Comparison of ENCODE assay signal across 8 cellular contexts in the genomic region with DNA sequence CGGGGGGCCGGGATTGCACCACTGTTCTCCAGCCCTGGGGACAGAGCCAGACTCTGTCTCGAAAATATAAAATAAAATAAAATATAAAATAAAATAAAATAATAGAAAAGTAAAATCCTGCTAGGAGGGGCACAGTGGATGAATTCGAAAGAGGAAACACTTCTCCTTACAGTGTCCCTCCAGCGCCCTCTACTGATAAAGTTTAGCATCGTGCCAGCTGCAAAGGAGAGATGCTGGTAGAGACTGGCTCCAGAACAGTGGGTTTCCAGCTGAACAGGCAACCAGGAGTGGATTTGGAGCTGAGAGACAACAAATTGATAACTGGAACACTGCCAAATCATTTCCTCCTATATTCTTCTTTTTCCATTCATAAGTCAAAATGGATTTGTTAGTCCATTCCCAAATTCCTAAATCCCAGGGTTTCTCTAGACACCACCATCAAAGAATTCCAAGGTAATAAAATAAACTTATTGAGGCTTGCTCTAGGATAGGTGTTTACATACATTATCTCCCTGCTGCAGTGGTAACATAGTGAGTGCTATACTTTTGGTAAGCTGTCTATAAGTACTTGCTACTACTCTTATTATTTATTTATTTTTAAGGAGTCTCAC. TPM values are rescaled to one million over a fixed set of nuclear protein-coding genes. Genes with fewer than 3 reads are reported as not detected.
DNase-seq lines count a peak whose midpoint lies in the region; ATAC-seq and TF ChIP-seq lines count a peak whose summit lies in the region.

No MANE protein-coding gene starts in this region.

- peak; percentile 59 to 76 for ATAC-seq in naive B cell (ENCODE audit: low read depth in 2 of 2)
- peak; percentile 66 for ATAC-seq in stimulated activated effector memory CD8-positive, alpha-beta T cell treated with anti-CD3 and anti-CD28 coated beads, Interleukin-12 subunit alpha, Interleukin-12 subunit beta, amount 100 ng/mL, for 72 hours

- peak; percentile 94 for TF ChIP-seq CTCF in BE2C (IDR thresholded peaks at IDR 0.05; ENCODE audit: low read depth, low read length)
- TF ChIP-seq CTCF in endothelial cell (IDR thresholded peaks at IDR 0.05; ENCODE audit: unreplicated experiment), result peak; percentile 71

- H3K36me3 ChIP-seq in BE2C, result no peaks in the 10 kb centered on the region

- peak; percentile 85 for DNase-seq in BE2C
- DNase-seq in GM19240 (ENCODE audit: insufficient read length, low spot score), result peak; percentile 5
- peak; percentile 47 for DNase-seq in HS-5 (ENCODE audit: low read depth)
- peak; percentile 2 for DNase-seq in NOMO-1 treated with dmso at 0.1 percent for 144 hours (lab: John Stamatoyannopoulos, UW; ENCODE audit: unreplicated experiment)
- peak; percentile 31 to 50 (median 35) for DNase-seq in activated CD8-positive, alpha-beta memory T cell treated with anti-CD3 and anti-CD28 coated beads for 48 hours (ENCODE audit: low read depth in 2 of 3, low spot score in 2 of 3)
- DNase-seq in endothelial cell (ENCODE audit: low spot score), result peak; percentile 83
- DNase-seq in naive B cell, result peak; percentile 59
- peak; percentile 65 to 86 for DNase-seq in stimulated activated effector memory CD8-positive, alpha-beta T cell treated with anti-CD3 and anti-CD28 coated beads, Interleukin-12 subunit alpha, Interleukin-12 subunit beta, amount 100 ng/mL, for 72 hours (ENCODE audit: low spot score in 2 of 2)

- H3K9me3 Mint-ChIP-seq in endothelial cell (ENCODE audit: unreplicated experiment), result no peaks in the 10 kb centered on the region
- H3K9me3 Mint-ChIP-seq in naive B cell, result no peaks in the 10 kb centered on the region
- H3K9me3 Mint-ChIP-seq in stimulated activated effector memory CD8-positive, alpha-beta T cell treated with anti-CD3 and anti-CD28 coated beads, Interleukin-12 subunit alpha, Interleukin-12 subunit beta, amount 100 ng/mL, for 72 hours, result no peaks in the 10 kb centered on the region

- no peak overlapping the region for H3K27ac Mint-ChIP-seq in endothelial cell (ENCODE audit: unreplicated experiment)
- no peak overlapping the region for H3K27ac Mint-ChIP-seq in naive B cell
- H3K27ac Mint-ChIP-seq in stimulated activated effector memory CD8-positive, alpha-beta T cell treated with anti-CD3 and anti-CD28 coated beads, Interleukin-12 subunit alpha, Interleukin-12 subunit beta, amount 100 ng/mL, for 72 hours, result no peak overlapping the region

- H3K4me1 ChIP-seq in BE2C, result no peaks in the 10 kb centered on the region

- no peaks in the 10 kb centered on the region for H3K9me3 ChIP-seq in BE2C

- H3K27me3 ChIP-seq in BE2C, result peaks cover under 1% of the 10 kb centered on the region

- 0 out of 2 replicates have a peak overlapping the region, but pooled peaks have one; percentile 15 for H3K4me3 ChIP-seq in BE2C (ENCODE audit: low read depth, low read length)

- peaks cover 12% of the 10 kb centered on the region for H3K4me1 Mint-ChIP-seq in endothelial cell (ENCODE audit: unreplicated experiment)
- peaks cover 0 to 6% (median 5%) of the 10 kb centered on the region in 3 donors for H3K4me1 Mint-ChIP-seq in naive B cell
- no peaks in the 10 kb centered on the region for H3K4me1 Mint-ChIP-seq in stimulated activated effector memory CD8-positive, alpha-beta T cell treated with anti-CD3 and anti-CD28 coated beads, Interleukin-12 subunit alpha, Interleukin-12 subunit beta, amount 100 ng/mL, for 72 hours

- no peaks in the 10 kb centered on the region for H3K27me3 Mint-ChIP-seq in endothelial cell (ENCODE audit: unreplicated experiment)
- H3K27me3 Mint-ChIP-seq in naive B cell, result peaks cover 27 to 38% (median 28%) of the 10 kb centered on the region in 3 donors

- H3K4me3 Mint-ChIP-seq in endothelial cell (ENCODE audit: unreplicated experiment) (no peak overlapping the region), naive B cell (no peak overlapping the region)
- no peak overlapping the region for H3K4me3 Mint-ChIP-seq in stimulated activated effector memory CD8-positive, alpha-beta T cell treated with anti-CD3 and anti-CD28 coated beads, Interleukin-12 subunit alpha, Interleukin-12 subunit beta, amount 100 ng/mL, for 72 hours

- H3K36me3 Mint-ChIP-seq in endothelial cell (ENCODE audit: low read depth, unreplicated experiment) (no peaks in the 10 kb centered on the region), naive B cell (no peaks in the 10 kb centered on the region)
- no peaks in the 10 kb centered on the region for H3K36me3 Mint-ChIP-seq in stimulated activated effector memory CD8-positive, alpha-beta T cell treated with anti-CD3 and anti-CD28 coated beads, Interleukin-12 subunit alpha, Interleukin-12 subunit beta, amount 100 ng/mL, for 72 hours

RNA-seq across cellular contexts. Expression of a gene that starts 31.7 kb away (rescaled TPM):
- 63.0 TPM for polyA plus RNA-seq in BE2C (2012; ENCODE audit: insufficient read depth, insufficient read length, low read depth)
- total RNA-seq in endothelial cell (ENCODE audit: unreplicated experiment), result 40.0 TPM
- polyA plus RNA-seq in naive B cell (ENCODE audit: low read depth in 6 of 6), result 100 to 1,000 TPM in 1 of 6 donors, 10 to 100 TPM in 5; 64.4 to 100 (median 76.7) TPM

RNA-seq across cellular contexts. Expression of a gene that starts 32.4 kb away (rescaled TPM):
- not detected for polyA plus RNA-seq in BE2C (2012; ENCODE audit: insufficient read depth, insufficient read length, low read depth)
- total RNA-seq in endothelial cell (ENCODE audit: unreplicated experiment), result not detected
- polyA plus RNA-seq in naive B cell (ENCODE audit: low read depth in 6 of 6), result not detected

Comparison
In these comparisons a context has a peak if more than half of its experiments do, and no peak if none do; other contexts are left out.
1. Peak in every context shown above with its lines: DNase-seq, ATAC-seq and H3K4me3 ChIP-seq.
2. DNase-seq: peak in every context shown above with its lines; median percentile 85 in BE2C; 83 in endothelial cell; 76 in stimulated activated effector memory CD8-positive, alpha-beta T cell treated with anti-CD3 and anti-CD28 coated beads, Interleukin-12 subunit alpha, Interleukin-12 subunit beta, amount 100 ng/mL, for 72 hours; 59 in naive B cell; 47 in HS-5; 35 in activated CD8-positive, alpha-beta memory T cell treated with anti-CD3 and anti-CD28 coated beads for 48 hours; 5 in GM19240; 2 in NOMO-1 treated with dmso at 0.1 percent for 144 hours.